ENCODE assay signal across 9 cellular contexts in the genomic region with DNA sequence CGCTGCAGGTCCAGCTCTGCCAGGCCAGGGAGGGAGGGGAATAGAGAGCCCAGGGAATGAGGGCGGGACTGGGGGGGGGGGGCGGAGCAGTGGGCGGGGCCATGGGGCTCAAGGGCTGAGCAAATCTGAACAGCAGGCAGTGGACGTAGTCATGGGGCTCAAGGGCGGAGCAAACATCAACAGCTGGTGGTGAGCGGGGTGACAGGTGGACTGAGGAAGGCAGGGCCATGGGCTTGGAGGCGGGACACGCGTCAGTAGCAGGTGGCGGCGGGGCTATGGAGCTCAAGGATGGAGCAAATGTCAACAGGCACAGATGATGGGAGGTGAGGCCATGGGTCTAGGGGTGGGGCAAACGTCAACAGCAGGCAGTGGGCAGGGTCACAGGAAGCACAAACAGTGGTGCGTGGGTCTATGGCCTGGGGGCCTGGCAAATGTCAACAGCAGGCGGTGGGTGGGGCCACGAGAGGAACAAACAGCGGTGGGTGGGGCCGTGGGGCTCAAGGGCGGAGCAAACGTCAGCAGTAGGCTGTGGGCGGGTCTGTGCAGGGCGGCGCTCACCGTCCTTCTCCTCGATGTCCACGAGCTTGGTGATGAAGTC. TPM values are rescaled to one million over a fixed set of nuclear protein-coding genes. Genes with fewer than 3 reads are reported as not detected.
DNase-seq lines count a peak whose midpoint lies in the region; ATAC-seq and TF ChIP-seq lines count a peak whose summit lies in the region.
"Not testable (repeated sequence)": the region's sequence is repeated elsewhere in the genome, so short reads cannot be mapped to it uniquely, and the experiment has no call there.
"Had no signal": no experiment of that assay in that cellular context is flagged by ENCODE, and none has a peak within 500 bp of the region (broad histone marks: within the 10 kb centered on the region; RNA-seq: fewer than 3 reads in every experiment).

No MANE protein-coding gene starts in this region.

- H3K27ac Mint-ChIP-seq in activated CD8-positive, alpha-beta T cell treated with anti-CD3 and anti-CD28 coated beads for 36 hours, result peak overlapping the region; percentile 79

- H3K9me3 Mint-ChIP-seq in activated CD8-positive, alpha-beta T cell treated with anti-CD3 and anti-CD28 coated beads for 36 hours, result not testable (repeated sequence)

- H3K4me1 Mint-ChIP-seq in activated CD8-positive, alpha-beta T cell treated with anti-CD3 and anti-CD28 coated beads for 36 hours (ENCODE audit: low read depth), result peaks cover 14% of the 10 kb centered on the region

- H3K27me3 Mint-ChIP-seq in activated CD8-positive, alpha-beta T cell treated with anti-CD3 and anti-CD28 coated beads for 36 hours, result not testable (repeated sequence)

- H3K4me3 ChIP-seq in AG10803 (ENCODE audit: low read length) (peak overlapping the region; percentile 47), coronary artery (peak overlapping the region; percentile 74)

- ATAC-seq in GM19397 (IDR thresholded peaks at IDR 0.05; ENCODE audit: unreplicated experiment), result peak; percentile 59
- ATAC-seq in HG03378 (IDR thresholded peaks at IDR 0.05; ENCODE audit: unreplicated experiment), result peak; percentile 52
- peak; percentile 77 for ATAC-seq in activated CD8-positive, alpha-beta T cell treated with anti-CD3 and anti-CD28 coated beads for 36 hours
- peak; percentile 88 for ATAC-seq in left lobe of liver

- H3K27ac ChIP-seq in coronary artery, result peak overlapping the region; percentile 52 to 94

- DNase-seq in AG10803 (ENCODE audit: low read depth), result peak; percentile 30
- peak; percentile 78 for DNase-seq in NCI-H748 treated with DMSO at 0.1 percent for 48 hours (lab: John Stamatoyannopoulos, UW)
- DNase-seq in activated CD8-positive, alpha-beta T cell treated with anti-CD3 and anti-CD28 coated beads for 36 hours, result peak; percentile 96
- peak; percentile 91 for DNase-seq in coronary artery (ENCODE audit: low spot score)
- DNase-seq in left lobe of liver (ENCODE audit: low spot score), result peak; percentile 96
- peak; percentile 57 to 78 for DNase-seq in stimulated activated CD4-positive, alpha-beta T cell treated with anti-CD3 and anti-CD28 coated beads, Interleukin-1b, Interleukin-23, amount 100 ng/mL, for 4 hours (ENCODE audit: low read depth in 2 of 2)

- CTCF ChIA-PET in activated CD8-positive, alpha-beta T cell treated with anti-CD3 and anti-CD28 coated beads for 36 hours (lab: Charles Lee), result not testable (repeated sequence)

- H3K4me3 Mint-ChIP-seq in activated CD8-positive, alpha-beta T cell treated with anti-CD3 and anti-CD28 coated beads for 36 hours, result peak overlapping the region; percentile 66

- TF ChIP-seq CTCF in AG10803 (conservative IDR thresholded peaks at IDR 0.05; ENCODE audit: low read length); activated CD8-positive, alpha-beta T cell treated with anti-CD3 and anti-CD28 coated beads for 36 hours (IDR thresholded peaks at IDR 0.05); coronary artery (IDR thresholded peaks at IDR 0.05): not testable (repeated sequence)

- POLR2A ChIA-PET in activated CD8-positive, alpha-beta T cell treated with anti-CD3 and anti-CD28 coated beads for 36 hours (lab: Charles Lee), result not testable (repeated sequence)

- intact Hi-C loops in activated CD8-positive, alpha-beta T cell treated with anti-CD3 and anti-CD28 coated beads for 36 hours (cut with micrococcal nuclease), result not testable (repeated sequence)

- H3K36me3 Mint-ChIP-seq in activated CD8-positive, alpha-beta T cell treated with anti-CD3 and anti-CD28 coated beads for 36 hours (ENCODE audit: low read depth), result peaks cover 14% of the 10 kb centered on the region

RNA-seq across cellular contexts. Expression of gene DBNL, which starts 5.4 kb away (rescaled TPM):
- 100 to 1,000 TPM; 108 to 110 TPM for total RNA-seq in activated CD8-positive, alpha-beta T cell treated with anti-CD3 and anti-CD28 coated beads for 36 hours
- 38.9 TPM for total RNA-seq in left lobe of liver

RNA-seq across cellular contexts. Expression of gene PGAM2, which starts 26.3 kb away (rescaled TPM):
- under 1 TPM in 1 of 2 experiments, not detected in 1; 0.49 TPM for total RNA-seq in activated CD8-positive, alpha-beta T cell treated with anti-CD3 and anti-CD28 coated beads for 36 hours
- total RNA-seq in left lobe of liver, result not detected

RNA-seq across cellular contexts. Expression of gene SPDYE1, which starts 41.4 kb away (rescaled TPM):
- not detected for total RNA-seq in activated CD8-positive, alpha-beta T cell treated with anti-CD3 and anti-CD28 coated beads for 36 hours
- total RNA-seq in left lobe of liver, result not detected
- total RNA-seq: T-helper 1 cell treated with Interleukin-12 subunit alpha and Interleukin-12 subunit beta and Interleukin-4 antibody, amounts not matched to agents 30 ng/mL and 1 ng/mL, for 36 hours had no signal

RNA-seq across cellular contexts. Expression of gene POLM, which starts 43.3 kb away (rescaled TPM):
- total RNA-seq in activated CD8-positive, alpha-beta T cell treated with anti-CD3 and anti-CD28 coated beads for 36 hours, result 10 to 100 TPM; 35.4 to 37.2 TPM
- 21.0 TPM for total RNA-seq in left lobe of liver

Comparison
In these comparisons a context has a peak if more than half of its experiments do, and no peak if none do; other contexts are left out.
1. Peak in every context shown above with its lines: DNase-seq, ATAC-seq, H3K4me3 ChIP-seq and H3K27ac ChIP-seq.
2. DNase-seq: peak in every context shown above with its lines; median percentile 96 in activated CD8-positive, alpha-beta T cell treated with anti-CD3 and anti-CD28 coated beads for 36 hours; 96 in left lobe of liver; 91 in coronary artery; 78 in NCI-H748 treated with DMSO at 0.1 percent for 48 hours; 68 in stimulated activated CD4-positive, alpha-beta T cell treated with anti-CD3 and anti-CD28 coated beads, Interleukin-1b, Interleukin-23, amount 100 ng/mL, for 4 hours; 30 in AG10803.